Comparison of ENCODE assay signal across 11 cellular contexts in genomic region chr11:65854871-65855837, GRCh38. TPM values are rescaled to one million over a fixed set of nuclear protein-coding genes. Genes with fewer than 3 reads are reported as not detected.
DNase-seq lines count a peak whose midpoint lies in the region; ATAC-seq and TF ChIP-seq lines count a peak whose summit lies in the region.
"Had no signal": no experiment of that assay in that cellular context is flagged by ENCODE, and none has a peak within 500 bp of the region (broad histone marks: within the 10 kb centered on the region; RNA-seq: fewer than 3 reads in every experiment).

No MANE protein-coding gene starts in this region.

- 93% methylated on average over 13 of the region's 15 CpGs for WGBS in hepatocyte (ENCODE audit: low lambda C conversion rate, missing lambda C conversion rate)

- H3K4me2 ChIP-seq in hepatocyte, result peak overlapping the region; percentile 92

- H3K9me2 ChIP-seq in hepatocyte (replicated peaks; ENCODE audit: insufficient read depth), result no peaks in the 10 kb centered on the region

- peak overlapping the region; percentile 96 for H3K27ac Mint-ChIP-seq in activated T-cell treated with anti-CD3 and anti-CD28 coated beads, Interleukin-2, amount 50 U/mL, for 24 hours
- peak overlapping the region; percentile 58 for H3K27ac Mint-ChIP-seq in activated CD4-positive, alpha-beta memory T cell treated with anti-CD3 and anti-CD28 coated beads for 36 hours

- H4K20me1 ChIP-seq in hepatocyte (ENCODE audit: insufficient read depth, poor library complexity, severe bottlenecking), result peaks cover 38% of the 10 kb centered on the region

- H3K36me3 ChIP-seq in hepatocyte (replicated peaks; ENCODE audit: insufficient read depth, low read depth), result no peaks in the 10 kb centered on the region

- CTCF ChIA-PET in activated CD4-positive, alpha-beta memory T cell treated with anti-CD3 and anti-CD28 coated beads for 36 hours (lab: Charles Lee), result interaction anchor here (10.5 kb wide), 1 partner anchor 32 kb away, joined by 277 read pairs; the partner anchor contains the start of genes CCDC85B and FIBP

- peaks cover 29% of the 10 kb centered on the region for H3K4me1 ChIP-seq in hepatocyte (ENCODE audit: insufficient read depth)

- TF ChIP-seq CTCF in hepatocyte (IDR thresholded peaks at IDR 0.05; ENCODE audit: poor library complexity), result no peak

- no peaks in the 10 kb centered on the region for H3K27me3 ChIP-seq in hepatocyte

- intact Hi-C loops in activated CD4-positive, alpha-beta memory T cell treated with anti-CD3 and anti-CD28 coated beads for 36 hours (cut with micrococcal nuclease), result no loop called here

- peaks cover 75% of the 10 kb centered on the region for H3K36me3 Mint-ChIP-seq in activated T-cell treated with anti-CD3 and anti-CD28 coated beads, Interleukin-2, amount 50 U/mL, for 24 hours (ENCODE audit: low read depth)
- peaks cover 57% of the 10 kb centered on the region for H3K36me3 Mint-ChIP-seq in activated CD4-positive, alpha-beta memory T cell treated with anti-CD3 and anti-CD28 coated beads for 36 hours

- H3K9me3 Mint-ChIP-seq in activated T-cell treated with anti-CD3 and anti-CD28 coated beads, Interleukin-2, amount 50 U/mL, for 24 hours, result peaks cover 7% of the 10 kb centered on the region
- H3K9me3 Mint-ChIP-seq in activated CD4-positive, alpha-beta memory T cell treated with anti-CD3 and anti-CD28 coated beads for 36 hours, result peaks cover 10% of the 10 kb centered on the region

- DNase-seq in activated T-cell treated with anti-CD3 and anti-CD28 coated beads, Interleukin-2, amount 50 U/mL, for 24 hours, result peak; percentile 27
- no peak for DNase-seq in activated T-cell treated with anti-CD3 and anti-CD28 coated beads, Interleukin-2, amount 50 U/mL, for 1 hour
- DNase-seq in activated CD4-positive, alpha-beta memory T cell treated with anti-CD3 and anti-CD28 coated beads for 36 hours, result peak; percentile 4
- DNase-seq in hepatocyte (ENCODE audit: low spot score), result no peak
- peak; percentile 23 for DNase-seq in stimulated activated CD8-positive, alpha-beta memory T cell treated with anti-CD3 and anti-CD28 coated beads, Interleukin-4, amount 100 ng/mL, for 48 hours
- DNase-seq in OCI-M1 (lab: John Stamatoyannopoulos, UW), result no peak
- DNase-seq: foreskin melanocyte; GOT3; stimulated activated CD4-positive, alpha-beta T cell treated with anti-CD3 and anti-CD28 coated beads, Interleukin-1b, Interleukin-23, amount 100 ng/mL, for 48 hours had no signal

- H2AFZ ChIP-seq in hepatocyte, result no peak overlapping the region

- H3K4me3 ChIP-seq in hepatocyte, result no peak overlapping the region

- H3K79me2 ChIP-seq in hepatocyte, result peaks cover 39% of the 10 kb centered on the region

- no peaks in the 10 kb centered on the region for H3K27me3 Mint-ChIP-seq in activated T-cell treated with anti-CD3 and anti-CD28 coated beads, Interleukin-2, amount 50 U/mL, for 24 hours
- H3K27me3 Mint-ChIP-seq in activated CD4-positive, alpha-beta memory T cell treated with anti-CD3 and anti-CD28 coated beads for 36 hours, result no peaks in the 10 kb centered on the region

- H3K4me3 Mint-ChIP-seq in activated T-cell treated with anti-CD3 and anti-CD28 coated beads, Interleukin-2, amount 50 U/mL, for 24 hours, result peak overlapping the region; percentile 98
- H3K4me3 Mint-ChIP-seq in activated CD4-positive, alpha-beta memory T cell treated with anti-CD3 and anti-CD28 coated beads for 36 hours, result peak overlapping the region; percentile 88

- peak overlapping the region; percentile 88 for H3K27ac ChIP-seq in hepatocyte

- peaks cover 48% of the 10 kb centered on the region for H3K4me1 Mint-ChIP-seq in activated T-cell treated with anti-CD3 and anti-CD28 coated beads, Interleukin-2, amount 50 U/mL, for 24 hours (ENCODE audit: low read depth)
- H3K4me1 Mint-ChIP-seq in activated CD4-positive, alpha-beta memory T cell treated with anti-CD3 and anti-CD28 coated beads for 36 hours (ENCODE audit: low read depth), result peaks cover 33% of the 10 kb centered on the region

- H3K9me3 ChIP-seq in hepatocyte (ENCODE audit: low read depth), result no peaks in the 10 kb centered on the region

- ATAC-seq in HG02840 (IDR thresholded peaks at IDR 0.05; ENCODE audit: low FRiP score, unreplicated experiment) (no peak), GM19324 (IDR thresholded peaks at IDR 0.05; ENCODE audit: low FRiP score, unreplicated experiment) (no peak)

- POLR2A ChIA-PET in activated CD4-positive, alpha-beta memory T cell treated with anti-CD3 and anti-CD28 coated beads for 36 hours (lab: Charles Lee), result no interaction called here

RNA-seq across cellular contexts. Expression of gene CFL1, which starts 2.8 kb away (rescaled TPM):
- total RNA-seq in activated CD4-positive, alpha-beta memory T cell treated with anti-CD3 and anti-CD28 coated beads for 36 hours, result 1,000 to 10,000 TPM; 1,166 to 1,191 TPM
- total RNA-seq in hepatocyte, result 720 and 758 TPM in 2 replicates
- polyA plus RNA-seq in hepatocyte, result 1,698 and 1,708 TPM in 2 replicates

RNA-seq across cellular contexts. Expression of gene MUS81, which starts 5.1 kb away (rescaled TPM):
- total RNA-seq in activated CD4-positive, alpha-beta memory T cell treated with anti-CD3 and anti-CD28 coated beads for 36 hours, result 10 to 100 TPM; 69.8 to 71.7 TPM
- 22.3 and 23.8 TPM in 2 replicates for total RNA-seq in hepatocyte
- 47.0 and 51.7 TPM in 2 replicates for polyA plus RNA-seq in hepatocyte

RNA-seq across cellular contexts. Expression of gene EFEMP2, which starts 17.4 kb away (rescaled TPM):
- 10 to 100 TPM; 11.5 to 12.5 TPM for total RNA-seq in activated CD4-positive, alpha-beta memory T cell treated with anti-CD3 and anti-CD28 coated beads for 36 hours
- 65.2 and 69.7 TPM in 2 replicates for total RNA-seq in hepatocyte
- polyA plus RNA-seq in hepatocyte, result 197 and 230 TPM in 2 replicates

RNA-seq across cellular contexts. Expression of gene SNX32, which starts 21.4 kb away (rescaled TPM):
- total RNA-seq in activated CD4-positive, alpha-beta memory T cell treated with anti-CD3 and anti-CD28 coated beads for 36 hours, result 1 to 10 TPM; 2.0 to 2.7 TPM
- total RNA-seq in hepatocyte, result 2.3 and 2.9 TPM in 2 replicates
- 5.1 and 6.0 TPM in 2 replicates for polyA plus RNA-seq in hepatocyte

RNA-seq across cellular contexts. Expression of gene CTSW, which starts 24.5 kb away (rescaled TPM):
- 10 to 100 TPM; 11.1 to 13.2 TPM for total RNA-seq in activated CD4-positive, alpha-beta memory T cell treated with anti-CD3 and anti-CD28 coated beads for 36 hours
- total RNA-seq in hepatocyte, result not detected in 2 replicates
- 0.15 and 0.56 TPM in 2 replicates for polyA plus RNA-seq in hepatocyte

Comparison
In these comparisons a context has a peak if more than half of its experiments do, and no peak if none do; other contexts are left out.
1. DNase-seq: peak in activated T-cell treated with anti-CD3 and anti-CD28 coated beads, Interleukin-2, amount 50 U/mL, for 24 hours (single experiment), activated CD4-positive, alpha-beta memory T cell treated with anti-CD3 and anti-CD28 coated beads for 36 hours (single experiment) and stimulated activated CD8-positive, alpha-beta memory T cell treated with anti-CD3 and anti-CD28 coated beads, Interleukin-4, amount 100 ng/mL, for 48 hours (single experiment); none in activated T-cell treated with anti-CD3 and anti-CD28 coated beads, Interleukin-2, amount 50 U/mL, for 1 hour (single experiment), hepatocyte (single experiment) and OCI-M1 (single experiment).